ENCODE assay signal across 1 cellular context in the genomic region with DNA sequence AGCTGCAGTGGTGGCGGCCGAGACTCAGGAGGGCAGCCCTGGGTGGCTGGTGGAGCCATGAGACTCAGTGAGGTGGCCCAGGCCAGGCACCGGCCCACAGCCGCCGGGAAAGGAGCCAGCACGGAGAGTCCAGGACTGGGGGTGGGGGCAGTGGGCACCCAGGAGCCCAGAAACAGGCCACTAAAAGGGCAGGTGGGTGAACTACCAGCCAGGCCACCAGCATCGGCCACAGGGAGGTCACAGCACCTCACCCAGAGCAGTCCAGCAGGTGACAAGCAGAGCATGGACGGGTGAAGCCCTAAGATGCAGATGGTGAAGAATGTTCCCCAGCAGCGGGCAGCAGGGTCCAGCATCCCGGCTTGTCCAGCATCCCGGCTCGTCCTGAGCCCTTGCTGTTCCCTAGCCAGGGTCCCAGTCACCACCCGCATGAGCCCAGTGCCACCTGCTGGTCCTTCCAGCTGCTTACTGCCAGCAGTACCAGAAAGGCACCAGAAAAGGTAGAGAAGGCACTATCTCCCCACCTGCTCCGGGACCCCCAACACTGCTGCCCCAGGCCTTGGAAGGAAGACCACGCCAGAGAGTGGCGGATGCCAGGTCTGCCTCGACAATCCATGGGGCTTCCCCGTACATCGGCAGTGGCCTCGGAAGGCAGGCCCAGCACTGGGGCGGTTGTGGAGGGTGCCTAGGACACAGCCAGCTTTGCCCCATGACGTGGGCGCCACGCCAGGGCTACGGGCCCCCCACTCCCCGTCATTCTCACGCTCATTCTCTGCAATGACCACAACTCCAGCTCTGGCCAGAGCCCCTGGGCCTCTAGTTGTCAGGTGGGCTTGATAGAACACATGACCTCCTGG.
TF ChIP-seq lines count a peak whose summit lies in the region.

No MANE protein-coding gene starts in this region.

TF ChIP-seq in liver, 16 proteins besides CTCF, POLR2A, EP300 and RAD21 (continued from another document):
- TF ChIP-seq, protein P1, sequence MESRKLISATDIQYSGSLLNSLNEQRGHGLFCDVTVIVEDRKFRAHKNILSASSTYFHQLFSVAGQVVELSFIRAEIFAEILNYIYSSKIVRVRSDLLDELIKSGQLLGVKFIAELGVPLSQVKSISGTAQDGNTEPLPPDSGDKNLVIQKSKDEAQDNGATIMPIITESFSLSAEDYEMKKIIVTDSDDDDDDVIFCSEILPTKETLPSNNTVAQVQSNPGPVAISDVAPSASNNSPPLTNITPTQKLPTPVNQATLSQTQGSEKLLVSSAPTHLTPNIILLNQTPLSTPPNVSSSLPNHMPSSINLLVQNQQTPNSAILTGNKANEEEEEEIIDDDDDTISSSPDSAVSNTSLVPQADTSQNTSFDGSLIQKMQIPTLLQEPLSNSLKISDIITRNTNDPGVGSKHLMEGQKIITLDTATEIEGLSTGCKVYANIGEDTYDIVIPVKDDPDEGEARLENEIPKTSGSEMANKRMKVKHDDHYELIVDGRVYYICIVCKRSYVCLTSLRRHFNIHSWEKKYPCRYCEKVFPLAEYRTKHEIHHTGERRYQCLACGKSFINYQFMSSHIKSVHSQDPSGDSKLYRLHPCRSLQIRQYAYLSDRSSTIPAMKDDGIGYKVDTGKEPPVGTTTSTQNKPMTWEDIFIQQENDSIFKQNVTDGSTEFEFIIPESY (IDR thresholded peaks at IDR 0.05), result no peak
- no peak for TF ChIP-seq YY1 (IDR thresholded peaks at IDR 0.05)
- TF ChIP-seq FOXA2 (IDR thresholded peaks at IDR 0.05), result no peak
- TF ChIP-seq, protein P2, sequence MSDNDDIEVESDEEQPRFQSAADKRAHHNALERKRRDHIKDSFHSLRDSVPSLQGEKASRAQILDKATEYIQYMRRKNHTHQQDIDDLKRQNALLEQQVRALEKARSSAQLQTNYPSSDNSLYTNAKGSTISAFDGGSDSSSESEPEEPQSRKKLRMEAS (IDR thresholded peaks at IDR 0.05), result no peak
